Comparison of ENCODE assay signal across 12 cellular contexts in genomic region chr17:30819941-30820705, GRCh38. TPM values are rescaled to one million over a fixed set of nuclear protein-coding genes. Genes with fewer than 3 reads are reported as not detected.
DNase-seq lines count a peak whose midpoint lies in the region; ATAC-seq and TF ChIP-seq lines count a peak whose summit lies in the region.
"Had no signal": no experiment of that assay in that cellular context is flagged by ENCODE, and none has a peak within 500 bp of the region (broad histone marks: within the 10 kb centered on the region; RNA-seq: fewer than 3 reads in every experiment).

No MANE protein-coding gene starts in this region.

- dilution Hi-C loops in IMR-90 (cut with HindIII; ENCODE audit: low sequenced_read_pairs, unreplicated experiment) = no loop called here

- CTCF ChIA-PET in IMR-90 (lab: Yijun Ruan, JAX) = interaction anchor here (1.5 kb wide), 1 partner anchor 15 kb away, joined by 4 read pairs; no protein-coding TSS in a partner anchor
- CTCF ChIA-PET in naive thymus-derived CD4-positive, alpha-beta T cell (lab: Charles Lee) = interaction anchor here (0.7 to 3.6 kb wide), 3 partner anchors 10 to 967 kb away, joined by 3 to 45 read pairs (median 4); no protein-coding TSS in a partner anchor
- CTCF ChIA-PET in HEK293T (lab: Yijun Ruan, JAX) = interaction anchor here (0.6 kb wide), 2 partner anchors 10 to 227 kb away, joined by 3 to 4 read pairs; no protein-coding TSS in a partner anchor

- TF ChIP-seq POLR2A in IMR-90 (IDR thresholded peaks at IDR 0.05; ENCODE audit: low read depth, low read length) = no peak

- peak overlapping the region; percentile 51 for H2BK5ac ChIP-seq in IMR-90 (ENCODE audit: low read depth, low read length, poor library complexity, severe bottlenecking)

- H4K91ac ChIP-seq in IMR-90 (ENCODE audit: insufficient read depth, low read depth, low read length) = no peak overlapping the region

- no peak overlapping the region for H2AK5ac ChIP-seq in IMR-90 (ENCODE audit: low read depth, low read length)

- peaks cover 51% of the 10 kb centered on the region for H3K4me1 Mint-ChIP-seq in activated naive CD8-positive, alpha-beta T cell treated with anti-CD3 and anti-CD28 coated beads for 36 hours
- peaks cover 40 to 71% (median 56%) of the 10 kb centered on the region in 7 donors for H3K4me1 Mint-ChIP-seq in naive thymus-derived CD4-positive, alpha-beta T cell

- TF ChIP-seq CTCF in IMR-90 (conservative IDR thresholded peaks at IDR 0.05; ENCODE audit: low read depth, low read length) (no peak), foreskin keratinocyte (conservative IDR thresholded peaks at IDR 0.05) (no peak)

- H3K27ac ChIP-seq in IMR-90 (ENCODE audit: insufficient read depth, low read length) (peak overlapping the region; percentile 60; the same call in 1 of the 2 replicates), foreskin keratinocyte (no peak overlapping the region)
- peak overlapping the region; percentile 91 for H3K27ac ChIP-seq in naive thymus-derived CD4-positive, alpha-beta T cell (ENCODE audit: low read depth, low read length)
- H3K27ac ChIP-seq: gastroesophageal sphincter had no signal

- H2AFZ ChIP-seq in IMR-90 (replicated peaks; ENCODE audit: low read length, poor library complexity) = no peak overlapping the region

- H4K20me1 ChIP-seq in IMR-90 (ENCODE audit: insufficient read depth, low read length) = no peaks in the 10 kb centered on the region

- no peak overlapping the region for H3K23ac ChIP-seq in IMR-90 (ENCODE audit: low read depth, low read length)

- no peak for TF ChIP-seq RAD21 in IMR-90 (IDR thresholded peaks at IDR 0.05; ENCODE audit: low read length)

- no peak overlapping the region for H2AK9ac ChIP-seq in IMR-90 (replicated peaks; ENCODE audit: low read depth, low read length, poor library complexity)

- ATAC-seq in IMR-90 (ENCODE audit: low read depth) (peak; percentile 2; the same call in 1 of the 2 replicates), foreskin keratinocyte (no peak)
- ATAC-seq in naive thymus-derived CD4-positive, alpha-beta T cell = no peak
- ATAC-seq: gastroesophageal sphincter had no signal

- 88% methylated on average over 4 of the region's 8 CpGs; no CpG with 5 or more reads in 1 of the 2 experiments for WGBS in IMR-90 (ENCODE audit: extremely low coverage in 2 of 2, insufficient read length in 1 of 2), 2 experiments

- peak overlapping the region; percentile 94 for H3K27ac Mint-ChIP-seq in activated naive CD8-positive, alpha-beta T cell treated with anti-CD3 and anti-CD28 coated beads for 36 hours
- peak overlapping the region; percentile 86 to 99 (median 90) for H3K27ac Mint-ChIP-seq in naive thymus-derived CD4-positive, alpha-beta T cell

- POLR2A ChIA-PET in IMR-90 (lab: Charles Lee; ENCODE audit: unreplicated experiment) (no interaction called here), HEK293T (lab: Yijun Ruan, JAX) (no interaction called here)
- POLR2A ChIA-PET in naive thymus-derived CD4-positive, alpha-beta T cell (lab: Charles Lee) = interaction anchor here (0.7 to 11.4 kb wide), 6 partner anchors 9 to 1644 kb away, joined by 3 to 305 read pairs (median 4); no protein-coding TSS in a partner anchor

- H3K36me3 Mint-ChIP-seq in activated naive CD8-positive, alpha-beta T cell treated with anti-CD3 and anti-CD28 coated beads for 36 hours = peaks cover 51% of the 10 kb centered on the region
- H3K36me3 Mint-ChIP-seq in naive thymus-derived CD4-positive, alpha-beta T cell = peaks cover 8 to 29% (median 20%) of the 10 kb centered on the region in 5 donors

- H2BK20ac ChIP-seq in IMR-90 (ENCODE audit: low read depth, low read length) = no peak overlapping the region

- H3K79me1 ChIP-seq in IMR-90 (ENCODE audit: low read depth in 1 of 2, low read length in 2 of 2) = peaks cover 26 to 70% of the 10 kb centered on the region in 2 experiments

- no peak overlapping the region for H3K9ac ChIP-seq in IMR-90 (ENCODE audit: low read depth, low read length)

- peaks cover 2% of the 10 kb centered on the region for H3K9me3 Mint-ChIP-seq in activated naive CD8-positive, alpha-beta T cell treated with anti-CD3 and anti-CD28 coated beads for 36 hours
- no peaks in the 10 kb centered on the region for H3K9me3 Mint-ChIP-seq in naive thymus-derived CD4-positive, alpha-beta T cell

- H3K4ac ChIP-seq in IMR-90 (ENCODE audit: low read depth, low read length) = no peak overlapping the region

- no peaks in the 10 kb centered on the region for H3K9me3 ChIP-seq in IMR-90 (ENCODE audit: control insufficient read depth, insufficient read depth, low read length)
- no peaks in the 10 kb centered on the region for H3K9me3 ChIP-seq in naive thymus-derived CD4-positive, alpha-beta T cell (ENCODE audit: control insufficient read depth in 2 of 3, low read length in 3 of 3)
- H3K9me3 ChIP-seq: gastroesophageal sphincter had no signal

- H3K27me3 ChIP-seq in IMR-90 (ENCODE audit: control insufficient read depth, insufficient read depth, low read length) (no peaks in the 10 kb centered on the region), foreskin keratinocyte (no peaks in the 10 kb centered on the region)
- no peaks in the 10 kb centered on the region for H3K27me3 ChIP-seq in naive thymus-derived CD4-positive, alpha-beta T cell (ENCODE audit: control insufficient read depth in 2 of 2, insufficient read depth in 2 of 2, low read length in 2 of 2)
- H3K27me3 ChIP-seq: gastroesophageal sphincter had no signal

- H4K8ac ChIP-seq in IMR-90 (ENCODE audit: low read depth in 2 of 2, low read length in 2 of 2) = no peak overlapping the region

- H3K4me1 ChIP-seq in IMR-90 (ENCODE audit: control insufficient read depth, insufficient read depth, low read length) (peaks cover 3% of the 10 kb centered on the region), foreskin keratinocyte (peaks cover 10% of the 10 kb centered on the region)
- peaks cover 33 to 50% of the 10 kb centered on the region in 2 donors for H3K4me1 ChIP-seq in naive thymus-derived CD4-positive, alpha-beta T cell (ENCODE audit: control insufficient read depth in 2 of 2, insufficient read depth in 2 of 2, low read length in 2 of 2)

- no peaks in the 10 kb centered on the region for H3K27me3 Mint-ChIP-seq in activated naive CD8-positive, alpha-beta T cell treated with anti-CD3 and anti-CD28 coated beads for 36 hours
- no peaks in the 10 kb centered on the region for H3K27me3 Mint-ChIP-seq in naive thymus-derived CD4-positive, alpha-beta T cell

- H2BK15ac ChIP-seq in IMR-90 (ENCODE audit: low read depth, low read length) = no peak overlapping the region

- no peaks in the 10 kb centered on the region for H3K9me1 ChIP-seq in IMR-90 (ENCODE audit: insufficient read depth, low read length)

- in situ Hi-C loops in IMR-90 (cut with MboI; ENCODE audit: low sequenced_read_pairs) = no loop called here

- no peak overlapping the region for H3K4me3 ChIP-seq in IMR-90 (ENCODE audit: insufficient read depth, low read depth, low read length)
- H3K4me3 ChIP-seq in naive thymus-derived CD4-positive, alpha-beta T cell (ENCODE audit: low read length) = peak overlapping the region; percentile 62
- H3K4me3 ChIP-seq: gastroesophageal sphincter, smooth muscle cell had no signal

- no peak overlapping the region; the same call in 1 of the 2 replicates for H3K4me2 ChIP-seq in IMR-90 (ENCODE audit: low read depth, low read length)
- H3K4me2 ChIP-seq: smooth muscle cell had no signal

- H4K5ac ChIP-seq in IMR-90 (ENCODE audit: low read depth, low read length) = peak overlapping the region; percentile 44; the same call in 1 of the 2 replicates

- no peak overlapping the region for H2BK120ac ChIP-seq in IMR-90 (ENCODE audit: low read depth, low read length)

- intact Hi-C loops in IMR-90 (cut with micrococcal nuclease) = no loop called here
- intact Hi-C loops in naive thymus-derived CD4-positive, alpha-beta T cell (cut with micrococcal nuclease) = loop anchor here (5.0 to 10.0 kb wide), 10 partner anchors 33 to 705 kb away; partner anchors contain the start of genes NSRP1 (in 2 of the 2), CPD (in 1 of the 2), EVI2B (in 1 of the 2) and TEFM (in 1 of the 2)

- H3K56ac ChIP-seq in IMR-90 (ENCODE audit: extremely low read depth, insufficient read depth, low read length) = no peak overlapping the region

- DNase-seq in CD1c-positive myeloid dendritic cell (ENCODE audit: extremely low spot score) (peak; percentile 42), IMR-90 (peak; percentile 9), AG08396 (ENCODE audit: low spot score) (no peak), HEK293T (ENCODE audit: extremely low spot score) (no peak), foreskin keratinocyte (no peak), COLO668 (lab: John Stamatoyannopoulos, UW; ENCODE audit: unreplicated experiment) (no peak)
- DNase-seq in activated naive CD8-positive, alpha-beta T cell treated with anti-CD3 and anti-CD28 coated beads for 36 hours = no peak
- no peak for DNase-seq in naive thymus-derived CD4-positive, alpha-beta T cell
- DNase-seq: EL, NCI-H1105 treated with DMSO at 0.1 percent for 48 hours had no signal

- no peaks in the 10 kb centered on the region for H3K36me3 ChIP-seq in IMR-90 (ENCODE audit: control insufficient read depth, insufficient read depth, low read length)
- H3K36me3 ChIP-seq in naive thymus-derived CD4-positive, alpha-beta T cell (ENCODE audit: control insufficient read depth in 2 of 3, insufficient read depth in 3 of 3, low read length in 3 of 3) = peaks cover 0 to 16% (median 0%) of the 10 kb centered on the region in 3 experiments
- H3K36me3 ChIP-seq: gastroesophageal sphincter had no signal

- H3K18ac ChIP-seq in IMR-90 (ENCODE audit: low read depth, low read length) = peak overlapping the region; percentile 60; the same call in 1 of the 2 replicates

- H3K4me3 Mint-ChIP-seq in activated naive CD8-positive, alpha-beta T cell treated with anti-CD3 and anti-CD28 coated beads for 36 hours = peak overlapping the region; percentile 100
- peak overlapping the region; percentile 92 to 100 (median 98) for H3K4me3 Mint-ChIP-seq in naive thymus-derived CD4-positive, alpha-beta T cell

- no TSS peak for BruUV-seq in IMR-90 (replicated peaks; lab: Mats Ljungman, UMichigan)

- H3K14ac ChIP-seq in IMR-90 (replicated peaks; ENCODE audit: low read depth, low read length) = no peak overlapping the region

RNA-seq across cellular contexts. Expression of gene CRLF3, which starts 4.4 kb away (rescaled TPM):
- 15.2 and 17.8 TPM in 2 replicates for total RNA-seq in IMR-90 (2012; rRNA removed)
- polyA plus RNA-seq in IMR-90 (2012; rRNA removed) = 4.6 and 6.1 TPM in 2 replicates
- 1.9 and 3.7 TPM in 2 replicates for polyA plus RNA-seq in IMR-90 (2012; cell fraction: cytosol; rRNA removed)
- polyA plus RNA-seq in IMR-90 (2012; cell fraction: nucleus; rRNA removed; ENCODE audit: low replicate concordance) = 1.1 and 5.2 TPM in 2 replicates
- 10 to 100 TPM; 45.4 TPM for total RNA-seq in activated naive CD8-positive, alpha-beta T cell treated with anti-CD3 and anti-CD28 coated beads for 36 hours
- 100 to 1,000 TPM in 2 of 5 experiments, 10 to 100 TPM in 3; 65.5 to 142 (median 86.7) TPM for total RNA-seq in naive thymus-derived CD4-positive, alpha-beta T cell
- 100 to 1,000 TPM; 200 to 220 TPM for polyA plus RNA-seq in naive thymus-derived CD4-positive, alpha-beta T cell
- 13.5 and 15.7 TPM in 2 replicates for total RNA-seq in foreskin keratinocyte
- 5.3 and 7.0 TPM in 2 replicates for polyA plus RNA-seq in foreskin keratinocyte

RNA-seq across cellular contexts. Expression of gene ATAD5, which starts 11.6 kb away (rescaled TPM):
- 1.3 and 2.8 TPM in 2 replicates for total RNA-seq in IMR-90 (2012; rRNA removed)
- 0.93 and 1.0 TPM in 2 replicates for polyA plus RNA-seq in IMR-90 (2012; rRNA removed)
- polyA plus RNA-seq in IMR-90 (2012; cell fraction: cytosol; rRNA removed) = 0.05 and 0.10 TPM in 2 replicates
- polyA plus RNA-seq in IMR-90 (2012; cell fraction: nucleus; rRNA removed; ENCODE audit: low replicate concordance) = 0.44 and 1.1 TPM in 2 replicates
- 10 to 100 TPM; 32.1 to 33.4 TPM for total RNA-seq in activated naive CD8-positive, alpha-beta T cell treated with anti-CD3 and anti-CD28 coated beads for 36 hours
- total RNA-seq in naive thymus-derived CD4-positive, alpha-beta T cell = 10 to 100 TPM in 1 of 5 experiments, 1 to 10 TPM in 4; 3.5 to 22.1 (median 5.0) TPM
- 1 to 10 TPM; 1.3 to 1.5 TPM for polyA plus RNA-seq in naive thymus-derived CD4-positive, alpha-beta T cell
- 8.3 and 9.2 TPM in 2 replicates for total RNA-seq in foreskin keratinocyte
- 0.92 and 1.2 TPM in 2 replicates for polyA plus RNA-seq in foreskin keratinocyte

Comparison
In these comparisons a context has a peak if more than half of its experiments do, and no peak if none do; other contexts are left out.
1. DNase-seq: peak in CD1c-positive myeloid dendritic cell (single experiment) and IMR-90 (single experiment); none in activated naive CD8-positive, alpha-beta T cell treated with anti-CD3 and anti-CD28 coated beads for 36 hours (single experiment), naive thymus-derived CD4-positive, alpha-beta T cell (0 of 9), AG08396 (single experiment), HEK293T (single experiment), foreskin keratinocyte (0 of 2) and COLO668 (single experiment).